ENCODE assay signal across 10 cellular contexts in the genomic region with DNA sequence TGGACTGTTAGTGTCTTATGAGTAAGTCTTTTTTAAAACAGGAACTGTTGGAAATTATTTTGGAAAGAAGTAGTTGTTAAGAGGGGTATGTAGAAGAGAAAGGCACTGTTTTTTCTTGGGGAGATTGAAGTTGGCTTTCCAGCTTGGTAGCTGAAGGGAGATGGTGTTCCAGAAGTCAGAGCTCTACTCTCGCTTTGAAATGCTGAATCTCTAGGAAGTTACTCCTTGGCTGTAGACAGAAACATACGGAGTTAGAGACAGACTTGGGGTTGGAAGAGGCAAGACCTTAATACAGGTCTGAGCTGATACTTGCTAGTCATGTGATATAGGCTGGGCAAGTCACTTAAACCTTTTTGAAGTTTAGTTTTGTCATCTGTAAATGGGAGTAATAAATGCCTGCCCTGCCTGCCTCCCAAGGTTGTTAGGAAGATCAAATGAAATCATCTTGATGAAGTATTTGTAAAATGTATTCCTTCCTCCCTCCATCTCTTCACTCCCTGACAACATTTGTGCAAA. TPM values are rescaled to one million over a fixed set of nuclear protein-coding genes. Genes with fewer than 3 reads are reported as not detected.
DNase-seq lines count a peak whose midpoint lies in the region; ATAC-seq and TF ChIP-seq lines count a peak whose summit lies in the region.
"Had no signal": no experiment of that assay in that cellular context is flagged by ENCODE, and none has a peak within 500 bp of the region (broad histone marks: within the 10 kb centered on the region; RNA-seq: fewer than 3 reads in every experiment).

No MANE protein-coding gene starts in this region.

- H3K27ac ChIP-seq in hepatocyte = peak overlapping the region; percentile 76
- H3K27ac ChIP-seq: 22Rv1 had no signal

- WGBS in hepatocyte (ENCODE audit: low lambda C conversion rate, missing lambda C conversion rate) = 66% methylated on average over 2 of the region's 2 CpGs

- no peaks in the 10 kb centered on the region for H3K9me3 ChIP-seq in hepatocyte (ENCODE audit: low read depth)

- no peaks in the 10 kb centered on the region for H3K36me3 ChIP-seq in hepatocyte (replicated peaks; ENCODE audit: insufficient read depth, low read depth)

- peaks cover 8% of the 10 kb centered on the region for H3K4me1 ChIP-seq in hepatocyte (ENCODE audit: insufficient read depth)

- H3K27me3 ChIP-seq in hepatocyte = no peaks in the 10 kb centered on the region

- H3K4me1 Mint-ChIP-seq in activated CD8-positive, alpha-beta T cell treated with anti-CD3 and anti-CD28 coated beads, Interleukin-2, amount 10 ng/mL, durations not matched to agents 7 days and 5 days (ENCODE audit: low read depth) = peaks cover 42% of the 10 kb centered on the region
- H3K4me1 Mint-ChIP-seq in stimulated activated naive B cell treated with anti-CD40 and anti-IgM and Interleukin-4, amounts not matched to agents 10 μg/mL and 1 μg/mL and 100 μg/mL, for 72 hours = peaks cover 27 to 78% of the 10 kb centered on the region in 2 donors

- peak overlapping the region; percentile 10 for H2AFZ ChIP-seq in hepatocyte

- POLR2A ChIA-PET in activated CD8-positive, alpha-beta T cell treated with anti-CD3 and anti-CD28 coated beads, Interleukin-2, amount 10 ng/mL, durations not matched to agents 7 days and 5 days (lab: Charles Lee) = interaction anchor here (1.1 to 5.7 kb wide), 4 partner anchors 9 to 156 kb away, joined by 3 to 42 read pairs (median 3); no protein-coding TSS in a partner anchor

- H3K9me3 Mint-ChIP-seq in activated CD8-positive, alpha-beta T cell treated with anti-CD3 and anti-CD28 coated beads, Interleukin-2, amount 10 ng/mL, durations not matched to agents 7 days and 5 days (ENCODE audit: insufficient read depth) = no peaks in the 10 kb centered on the region
- H3K9me3 Mint-ChIP-seq in stimulated activated naive B cell treated with anti-CD40 and anti-IgM and Interleukin-4, amounts not matched to agents 10 μg/mL and 1 μg/mL and 100 μg/mL, for 72 hours = no peaks in the 10 kb centered on the region

- no peaks in the 10 kb centered on the region for H3K27me3 Mint-ChIP-seq in activated CD8-positive, alpha-beta T cell treated with anti-CD3 and anti-CD28 coated beads, Interleukin-2, amount 10 ng/mL, durations not matched to agents 7 days and 5 days (ENCODE audit: low read depth)
- no peaks in the 10 kb centered on the region for H3K27me3 Mint-ChIP-seq in stimulated activated naive B cell treated with anti-CD40 and anti-IgM and Interleukin-4, amounts not matched to agents 10 μg/mL and 1 μg/mL and 100 μg/mL, for 72 hours

- no peaks in the 10 kb centered on the region for H4K20me1 ChIP-seq in hepatocyte (ENCODE audit: insufficient read depth, poor library complexity, severe bottlenecking)

- TF ChIP-seq CTCF in hepatocyte (IDR thresholded peaks at IDR 0.05; ENCODE audit: poor library complexity) = no peak

- H3K79me2 ChIP-seq in hepatocyte = peaks cover 41% of the 10 kb centered on the region

- H3K36me3 Mint-ChIP-seq in activated CD8-positive, alpha-beta T cell treated with anti-CD3 and anti-CD28 coated beads, Interleukin-2, amount 10 ng/mL, durations not matched to agents 7 days and 5 days (ENCODE audit: low read depth) = peaks cover 22% of the 10 kb centered on the region
- peaks cover 17 to 20% of the 10 kb centered on the region in 2 donors for H3K36me3 Mint-ChIP-seq in stimulated activated naive B cell treated with anti-CD40 and anti-IgM and Interleukin-4, amounts not matched to agents 10 μg/mL and 1 μg/mL and 100 μg/mL, for 72 hours

- no peak overlapping the region for H3K4me3 ChIP-seq in hepatocyte

- H3K4me3 Mint-ChIP-seq in activated CD8-positive, alpha-beta T cell treated with anti-CD3 and anti-CD28 coated beads, Interleukin-2, amount 10 ng/mL, durations not matched to agents 7 days and 5 days = peak overlapping the region; percentile 100
- peak overlapping the region; percentile 99 to 100 for H3K4me3 Mint-ChIP-seq in stimulated activated naive B cell treated with anti-CD40 and anti-IgM and Interleukin-4, amounts not matched to agents 10 μg/mL and 1 μg/mL and 100 μg/mL, for 72 hours

- peak overlapping the region; percentile 93 for H3K4me2 ChIP-seq in hepatocyte

- H3K27ac Mint-ChIP-seq in activated CD8-positive, alpha-beta T cell treated with anti-CD3 and anti-CD28 coated beads, Interleukin-2, amount 10 ng/mL, durations not matched to agents 7 days and 5 days = peak overlapping the region; percentile 92
- H3K27ac Mint-ChIP-seq in stimulated activated naive B cell treated with anti-CD40 and anti-IgM and Interleukin-4, amounts not matched to agents 10 μg/mL and 1 μg/mL and 100 μg/mL, for 72 hours = peak overlapping the region; percentile 80

- no peaks in the 10 kb centered on the region for H3K9me2 ChIP-seq in hepatocyte (replicated peaks; ENCODE audit: insufficient read depth)

- CTCF ChIA-PET in activated CD8-positive, alpha-beta T cell treated with anti-CD3 and anti-CD28 coated beads, Interleukin-2, amount 10 ng/mL, durations not matched to agents 7 days and 5 days (lab: Charles Lee) = interaction anchor here (0.6 to 6.5 kb wide), 8 partner anchors 11 to 98 kb away, joined by 3 to 55 read pairs (median 6); partner anchors contain the start of genes HTD2 and RPP14

- ATAC-seq in activated CD8-positive, alpha-beta T cell treated with anti-CD3 and anti-CD28 coated beads, Interleukin-2, amount 10 ng/mL, durations not matched to agents 7 days and 5 days = no peak
- ATAC-seq in stimulated activated naive B cell treated with anti-CD40 and anti-IgM and Interleukin-4, amounts not matched to agents 10 μg/mL and 1 μg/mL and 100 μg/mL, for 72 hours (replicated peaks) = no peak
- ATAC-seq in GM21737 (IDR thresholded peaks at IDR 0.05; ENCODE audit: unreplicated experiment) (no peak), GM18873 (IDR thresholded peaks at IDR 0.05; ENCODE audit: low FRiP score, unreplicated experiment) (no peak)

- DNase-seq in SIG-M5 treated with dmso at 0.1 percent for 504 hours (lab: John Stamatoyannopoulos, UW; ENCODE audit: unreplicated experiment) (peak; percentile 86), SIG-M5 (lab: John Stamatoyannopoulos, UW) (no peak), hepatocyte (ENCODE audit: low spot score) (no peak), NCI-H748 treated with DMSO at 0.1 percent for 48 hours (lab: John Stamatoyannopoulos, UW) (no peak)
- DNase-seq in activated CD8-positive, alpha-beta T cell treated with anti-CD3 and anti-CD28 coated beads, Interleukin-2, amount 10 ng/mL, durations not matched to agents 7 days and 5 days = no peak
- no peak for DNase-seq in stimulated activated naive B cell treated with anti-CD40 and anti-IgM and Interleukin-4, amounts not matched to agents 10 μg/mL and 1 μg/mL and 100 μg/mL, for 72 hours
- DNase-seq: NCI-H524 treated with DMSO at 0.1 percent for 48 hours had no signal

RNA-seq across cellular contexts. Expression of gene PXK, which starts 2.8 kb away (rescaled TPM):
- total RNA-seq in activated CD8-positive, alpha-beta T cell treated with anti-CD3 and anti-CD28 coated beads, Interleukin-2, amount 10 ng/mL, durations not matched to agents 7 days and 5 days = 10 to 100 TPM; 31.5 to 33.4 TPM
- 29.5 and 31.3 TPM in 2 replicates for total RNA-seq in hepatocyte
- 37.8 and 38.7 TPM in 2 replicates for polyA plus RNA-seq in hepatocyte

RNA-seq across cellular contexts. Expression of gene HTD2, which starts 29.2 kb away (rescaled TPM):
- total RNA-seq in activated CD8-positive, alpha-beta T cell treated with anti-CD3 and anti-CD28 coated beads, Interleukin-2, amount 10 ng/mL, durations not matched to agents 7 days and 5 days = 1 to 10 TPM; 7.6 to 8.1 TPM
- total RNA-seq in hepatocyte = 4.5 and 13.0 TPM in 2 replicates
- 18.1 and 19.0 TPM in 2 replicates for polyA plus RNA-seq in hepatocyte

RNA-seq across cellular contexts. Expression of gene RPP14, which starts 29.4 kb away (rescaled TPM):
- 10 to 100 TPM; 12.8 to 15.1 TPM for total RNA-seq in activated CD8-positive, alpha-beta T cell treated with anti-CD3 and anti-CD28 coated beads, Interleukin-2, amount 10 ng/mL, durations not matched to agents 7 days and 5 days
- total RNA-seq in hepatocyte = 18.3 and 18.5 TPM in 2 replicates
- 13.8 and 14.0 TPM in 2 replicates for polyA plus RNA-seq in hepatocyte
